8 cellular contexts compared by ENCODE assay signal in genomic region chr12:31728917-31729640, GRCh38. TPM values are rescaled to one million over a fixed set of nuclear protein-coding genes. Genes with fewer than 3 reads are reported as not detected.
A peak's percentile ranks its signal among the peaks of the same experiment; 100 is the strongest.
DNase-seq lines count a peak whose midpoint lies in the region; ATAC-seq and TF ChIP-seq lines count a peak whose summit lies in the region.

TSS of gene AMN1 (minus strand) at chr12:31729021. CDS start at chr12:31729008, 13 bp downstream.

- peak within 1 kb of the TSS; percentile 96 for H2AFZ ChIP-seq in PC-9

- peak within 1 kb of the TSS; percentile 89 for H3K4me2 ChIP-seq in PC-9

- H3K9ac ChIP-seq in mucosa of stomach (ENCODE audit: low read length) = peak within 1 kb of the TSS; percentile 100

- H3K4me1 ChIP-seq in PC-9 (replicated peaks; ENCODE audit: insufficient read depth) (peaks cover 36% of the 10 kb centered on the region), mucosa of stomach (ENCODE audit: control insufficient read depth, insufficient read depth, low read length) (peaks cover 36% of the 10 kb centered on the region)

- DNase-seq in DMS153 treated with DMSO at 0.1 percent for 48 hours (lab: John Stamatoyannopoulos, UW; ENCODE audit: unreplicated experiment) (peak; percentile 96), PC-9 (peak; percentile 97 to 100)
- peak; percentile 89 for DNase-seq in Jurkat, Clone E6-1 (ENCODE audit: low read depth, low spot score)
- peak; percentile 100 for DNase-seq in activated T-cell treated with anti-CD3 and anti-CD28 coated beads, Interleukin-2, amount 50 U/mL, for 48 hours
- peak; percentile 100 for DNase-seq in stimulated activated CD8-positive, alpha-beta memory T cell treated with anti-CD3 and anti-CD28 coated beads, Interleukin-4, amount 100 ng/mL, for 48 hours

- H3K4me3 ChIP-seq in Jurkat, Clone E6-1 (ENCODE audit: low read length) = peak within 1 kb of the TSS; percentile 64
- H3K4me3 ChIP-seq in PC-9 = peak within 1 kb of the TSS; percentile 80
- peak within 1 kb of the TSS; percentile 96 for H3K4me3 ChIP-seq in mucosa of stomach (ENCODE audit: low read length)

- POLR2A ChIA-PET in PC-9 (lab: Charles Lee; ENCODE audit: unreplicated experiment) = interaction anchor here (0.6 to 0.8 kb wide), 4 partner anchors 13 to 258 kb away, joined by 3 to 14 read pairs (median 9); no protein-coding TSS in a partner anchor

- no peaks in the 10 kb centered on the region for H3K36me3 ChIP-seq in PC-9 (ENCODE audit: low read depth)
- H3K36me3 ChIP-seq in mucosa of stomach (ENCODE audit: control insufficient read depth, insufficient read depth, low read length) = no peaks in the 10 kb centered on the region

- CTCF ChIA-PET in PC-9 (lab: Charles Lee) = interaction anchor here (0.6 to 0.8 kb wide), 2 partner anchors 13 to 25 kb away, joined by 3 to 4 read pairs; no protein-coding TSS in a partner anchor

- H3K9me3 ChIP-seq in PC-9 (ENCODE audit: insufficient read depth, low read depth) (peaks cover 21% of the 10 kb centered on the region), mucosa of stomach (ENCODE audit: control insufficient read depth, low read length) (peaks cover 8% of the 10 kb centered on the region)

- no peaks in the 10 kb centered on the region; the same call in 1 of the 2 replicates for H3K79me2 ChIP-seq in PC-9 (ENCODE audit: low read depth)

- TF ChIP-seq CTCF in PC-9 (conservative IDR thresholded peaks at IDR 0.05) = no peak

- no TSS peak for BruUV-seq in PC-9 (replicated peaks; lab: Mats Ljungman, UMichigan)

- ATAC-seq in GM21619 (IDR thresholded peaks at IDR 0.05; ENCODE audit: unreplicated experiment) (peak; percentile 93), esophagus mucosa (peak; percentile 97)

- H3F3A ChIP-seq in PC-9 (ENCODE audit: insufficient read depth, low read depth) = peaks cover 43% of the 10 kb centered on the region

- intact Hi-C loops in PC-9 (cut with micrococcal nuclease; ENCODE audit: unreplicated experiment) = loop anchor here (1.0 to 5.0 kb wide), 5 partner anchors 20 to 1026 kb away; partner anchors contain the start of genes ETFBKMT, RESF1 and YARS2

- no peaks in the 10 kb centered on the region for H3K27me3 ChIP-seq in PC-9 (ENCODE audit: insufficient read depth, low read depth)
- no peaks in the 10 kb centered on the region for H3K27me3 ChIP-seq in mucosa of stomach (ENCODE audit: control insufficient read depth, insufficient read depth, low read length)

- no peaks in the 10 kb centered on the region for H4K20me1 ChIP-seq in PC-9 (ENCODE audit: insufficient read depth)

- H3K27ac ChIP-seq in PC-9 = peak within 1 kb of the TSS; percentile 84

- H3K9me2 ChIP-seq in PC-9 (ENCODE audit: insufficient read depth) = no peaks in the 10 kb centered on the region

RNA-seq across cellular contexts. Expression of gene AMN1, which starts in this region (rescaled TPM):
- polyA plus RNA-seq in Jurkat, Clone E6-1 (2012; ENCODE audit: insufficient read depth, insufficient read length) = not detected
- total RNA-seq in PC-9 (2021) (6.2 and 7.4 TPM in 2 replicates), esophagus mucosa (4.1 TPM)

Comparison
In these comparisons a context has a peak if more than half of its experiments do, and no peak if none do; other contexts are left out.
1. Peak in every context shown above with its lines: DNase-seq, ATAC-seq, H3K4me3 ChIP-seq and H3K27ac ChIP-seq.